In genomic region chr21:45542667-45543370, GRCh38 we compare ENCODE assay signal across 8 cellular contexts. TPM values are rescaled to one million over a fixed set of nuclear protein-coding genes. Genes with fewer than 3 reads are reported as not detected.
DNase-seq lines count a peak whose midpoint lies in the region; ATAC-seq, FAIRE-seq and TF ChIP-seq lines count a peak whose summit lies in the region.

No MANE protein-coding gene starts in this region.

- intact Hi-C loops in adrenal gland (cut with DNase I) = no loop called here

- no peak for FAIRE-seq in keratinocyte (lab: Jason Lieb, UNC)

- ATAC-seq in HG03457 (IDR thresholded peaks at IDR 0.05; ENCODE audit: unreplicated experiment) = no peak

- H3K27me3 ChIP-seq in adrenal gland (no peaks in the 10 kb centered on the region), keratinocyte (ENCODE audit: control insufficient read depth, extremely low read depth, insufficient read depth, low read length) (no peaks in the 10 kb centered on the region)

- no peaks in the 10 kb centered on the region for H3K9me3 ChIP-seq in adrenal gland (replicated peaks in 1 of 3)
- H3K9me3 ChIP-seq in keratinocyte (ENCODE audit: control insufficient read depth, low read depth, low read length) = no peaks in the 10 kb centered on the region

- peaks cover 3% of the 10 kb centered on the region for H3K79me2 ChIP-seq in keratinocyte (ENCODE audit: control insufficient read depth, insufficient read depth, low read length)

- H3K36me3 ChIP-seq in adrenal gland (replicated peaks in 1 of 2) (no peaks in the 10 kb centered on the region), keratinocyte (ENCODE audit: control insufficient read depth in 2 of 2, extremely low read depth in 1 of 2, insufficient read depth in 2 of 2, low read length in 2 of 2) (peaks cover 0 to 4% of the 10 kb centered on the region in 2 experiments)

- 12 to 70% (median 13%) methylated on average over 1 to 55 of the region's 55 CpGs for WGBS in adrenal gland, 4 donors

- in situ Hi-C loops in GM13976 (cut with MboI; ENCODE audit: low sequenced_read_pairs, unreplicated experiment) = no loop called here

- no peak for TF ChIP-seq CTCF in adrenal gland (IDR thresholded peaks at IDR 0.05)
- TF ChIP-seq CTCF in keratinocyte (optimal IDR thresholded peaks at IDR 0.05 in 1 of 3, IDR thresholded peaks at IDR 0.05 in 1 of 3, conservative IDR thresholded peaks at IDR 0.05 in 1 of 3; ENCODE audit: extremely low read depth in 1 of 3, insufficient read depth in 2 of 3, low read length in 3 of 3) = no peak
- TF ChIP-seq CTCF in GM13976 (IDR thresholded peaks at IDR 0.05; ENCODE audit: borderline replicate concordance, control extremely low read depth, extremely low read depth, insufficient read depth, missing control alignments) = no peak

- H3K9me1 ChIP-seq in keratinocyte (ENCODE audit: control insufficient read depth, extremely low read depth, insufficient read depth, low read length) = no peaks in the 10 kb centered on the region

- H3K27ac ChIP-seq in adrenal gland (peak overlapping the region in 2 of 5 donors; percentile 47 to 80), keratinocyte (ENCODE audit: control insufficient read depth, insufficient read depth, low read length) (no peak overlapping the region), temporal lobe (ENCODE audit: low read depth, low read length) (peak overlapping the region; percentile 50)

- H3K4me1 ChIP-seq in adrenal gland (replicated peaks in 1 of 2) (peaks cover 7 to 13% of the 10 kb centered on the region in 2 donors), keratinocyte (ENCODE audit: control insufficient read depth, extremely low read depth, insufficient read depth, low read length) (peaks cover 10% of the 10 kb centered on the region)

- peak; percentile 22 for DNase-seq in activated CD4-positive, alpha-beta T cell treated with anti-CD3 and anti-CD28 coated beads for 48 hours
- DNase-seq in activated CD4-positive, alpha-beta T cell treated with anti-CD3 and anti-CD28 coated beads, Interleukin-2, amount 50 U/mL, for 48 hours = no peak
- DNase-seq in adrenal gland (peak; percentile 7 to 57 (median 42)), keratinocyte (ENCODE audit: low read depth, low spot score) (no peak), GM13976 (ENCODE audit: low spot score) (no peak), SW480 (ENCODE audit: low spot score) (no peak)

- H3K9ac ChIP-seq in keratinocyte (ENCODE audit: control insufficient read depth, extremely low read depth, insufficient read depth, low read length) = no peak overlapping the region

- H2AFZ ChIP-seq in keratinocyte (ENCODE audit: control insufficient read depth, low read length) = no peak overlapping the region

- dilution Hi-C loops in keratinocyte (cut with MboI; ENCODE audit: extremely low pct_ligation_motif_present, low sequenced_read_pairs) = no loop called here

- H3K4me2 ChIP-seq in keratinocyte (ENCODE audit: control insufficient read depth, extremely low read depth, insufficient read depth, low read depth, low read length) = peak overlapping the region; percentile 51

- TF ChIP-seq POLR2A in adrenal gland (IDR thresholded peaks at IDR 0.05) = no peak

- H4K20me1 ChIP-seq in keratinocyte (ENCODE audit: control insufficient read depth, extremely low read depth, insufficient read depth, low read length) = no peaks in the 10 kb centered on the region

- H3K4me3 ChIP-seq in adrenal gland = peak overlapping the region in 2 of 4 donors; percentile 53 to 94
- H3K4me3 ChIP-seq in keratinocyte (ENCODE audit: control insufficient read depth in 2 of 3, extremely low read depth in 1 of 3, insufficient read depth in 2 of 3, low read depth in 1 of 3, low read length in 3 of 3) = peak overlapping the region; percentile 13 to 51 (median 47)

RNA-seq across cellular contexts. Expression of gene SLC19A1, which starts 0.6 kb away (rescaled TPM):
- total RNA-seq in adrenal gland (10 to 100 TPM; 13.1 to 21.2 (median 18.9) TPM), temporal lobe (7.4 TPM)
- polyA plus RNA-seq in adrenal gland (10 to 100 TPM in 2 of 3 donors, 1 to 10 TPM in 1; 1.7 to 15.2 (median 14.2) TPM), keratinocyte (3.8 to 4.5 TPM (median 3.9 TPM) in 3 replicates)
- 0.42 TPM for polyA plus RNA-seq in keratinocyte (2011; ENCODE audit: low read depth)
- polyA plus RNA-seq in keratinocyte (2011; cell fraction: cytosol; rRNA removed) = 2.2 and 4.2 TPM in 2 replicates
- polyA plus RNA-seq in keratinocyte (2011; cell fraction: nucleus; rRNA removed) = 6.5 and 12.5 TPM in 2 replicates
- 2.9 and 12.5 TPM in 2 replicates for polyA plus RNA-seq in keratinocyte (2012; ENCODE audit: low replicate concordance)
- polyA minus RNA-seq in keratinocyte = 4.9 to 10.3 TPM (median 9.8 TPM) in 3 replicates
- 10.9 TPM for polyA minus RNA-seq in keratinocyte (2011; cell fraction: cytosol; rRNA and poly(A)+ RNA removed)
- polyA minus RNA-seq in keratinocyte (2011; cell fraction: nucleus; rRNA and poly(A)+ RNA removed) = 10.9 and 13.1 TPM in 2 replicates

Comparison
In these comparisons a context has a peak if more than half of its experiments do, and no peak if none do; other contexts are left out.
1. DNase-seq: peak in activated CD4-positive, alpha-beta T cell treated with anti-CD3 and anti-CD28 coated beads for 48 hours (single experiment) and adrenal gland (7 of 7); none in activated CD4-positive, alpha-beta T cell treated with anti-CD3 and anti-CD28 coated beads, Interleukin-2, amount 50 U/mL, for 48 hours (0 of 2), keratinocyte (single experiment), GM13976 (single experiment) and SW480 (single experiment).